Comparison of ENCODE assay signal across 8 cellular contexts in genomic region chr5:134577796-134578577, GRCh38. TPM values are rescaled to one million over a fixed set of nuclear protein-coding genes. Genes with fewer than 3 reads are reported as not detected.
DNase-seq lines count a peak whose midpoint lies in the region; ATAC-seq and TF ChIP-seq lines count a peak whose summit lies in the region.

No MANE protein-coding gene starts in this region.

- 34 to 51% (median 40%) methylated on average over 14 to 17 of the region's 17 CpGs for WGBS in adrenal gland, 4 donors

- no peak overlapping the region for H3K4me3 Mint-ChIP-seq in T-helper 17 cell

- peaks cover 17% of the 10 kb centered on the region for H3K4me1 Mint-ChIP-seq in T-helper 17 cell

- H3K36me3 ChIP-seq in adrenal gland (replicated peaks in 1 of 2): peaks cover 0 to 77% of the 10 kb centered on the region in 2 donors
- peaks cover 64% of the 10 kb centered on the region for H3K36me3 ChIP-seq in right atrium auricular region

- H3K27me3 ChIP-seq in adrenal gland (no peaks in the 10 kb centered on the region), right atrium auricular region (no peaks in the 10 kb centered on the region)

- peak; percentile 81; the same call in 1 of the 2 replicates for TF ChIP-seq CTCF in GM12875 (IDR thresholded peaks at IDR 0.05; ENCODE audit: borderline replicate concordance, insufficient read depth, low read depth, low read length)
- TF ChIP-seq CTCF in adrenal gland (IDR thresholded peaks at IDR 0.05): peak; percentile 78 to 87 (median 85)
- peak; percentile 73 to 88 for TF ChIP-seq CTCF in right atrium auricular region (IDR thresholded peaks at IDR 0.05)
- peak; percentile 94 for TF ChIP-seq CTCF in retinal pigment epithelial cell (conservative IDR thresholded peaks at IDR 0.05; ENCODE audit: low read depth, low read length)

- peaks cover 14 to 50% of the 10 kb centered on the region in 2 donors for H3K4me1 ChIP-seq in adrenal gland (replicated peaks in 1 of 2)
- peaks cover 0 to 48% of the 10 kb centered on the region in 2 donors for H3K4me1 ChIP-seq in right atrium auricular region

- intact Hi-C loops in adrenal gland (cut with DNase I): loop anchor here (5.0 to 10.0 kb wide), 2 partner anchors 46 to 163 kb away; partner anchors contain the start of gene CDKN2AIPNL (in 1 of the 2)

- H3K27ac Mint-ChIP-seq in T-helper 17 cell: peak overlapping the region; percentile 88

- ATAC-seq in T-helper 17 cell: peak; percentile 81
- no peak for ATAC-seq in HG03378 (IDR thresholded peaks at IDR 0.05; ENCODE audit: unreplicated experiment)
- no peak for ATAC-seq in GM21360 (IDR thresholded peaks at IDR 0.05; ENCODE audit: unreplicated experiment)

- peaks cover 4% of the 10 kb centered on the region for H3K36me3 Mint-ChIP-seq in T-helper 17 cell (ENCODE audit: low read depth)

- no peaks in the 10 kb centered on the region for H3K9me3 ChIP-seq in T-helper 17 cell (ENCODE audit: control insufficient read depth, low read length, poor library complexity, severe bottlenecking)
- no peaks in the 10 kb centered on the region for H3K9me3 ChIP-seq in adrenal gland (replicated peaks in 1 of 3)
- no peaks in the 10 kb centered on the region for H3K9me3 ChIP-seq in right atrium auricular region

- H3K27ac ChIP-seq in adrenal gland (peak overlapping the region in 4 of 5 donors; percentile 22 to 91 (median 77)), right atrium auricular region (peak overlapping the region; percentile 21 to 29)

- H3K4me3 ChIP-seq in GM12875 (ENCODE audit: low read depth, low read length) (no peak overlapping the region), adrenal gland (no peak overlapping the region), right atrium auricular region (no peak overlapping the region), retinal pigment epithelial cell (ENCODE audit: low read length) (no peak overlapping the region)

- TF ChIP-seq POLR2A in adrenal gland (IDR thresholded peaks at IDR 0.05): no peak

- DNase-seq in NCI-H1417 treated with DMSO at 0.1 percent for 48 hours (lab: John Stamatoyannopoulos, UW) (peak; percentile 9), T-helper 17 cell (peak; percentile 58 to 75 (median 62)), adrenal gland (peak; percentile 76 to 92 (median 88)), right atrium auricular region (ENCODE audit: low spot score) (peak; percentile 85), retinal pigment epithelial cell (ENCODE audit: low read depth) (no peak)

- H3K27me3 Mint-ChIP-seq in T-helper 17 cell: no peaks in the 10 kb centered on the region

RNA-seq across cellular contexts. Expression of gene JADE2, which starts 52.5 kb away (rescaled TPM):
- 100 to 1,000 TPM; 129 to 138 TPM for total RNA-seq in T-helper 17 cell
- total RNA-seq in adrenal gland: 100 to 1,000 TPM in 1 of 8 donors, 10 to 100 TPM in 7; 60.5 to 180 (median 83.2) TPM
- polyA plus RNA-seq in adrenal gland: 10 to 100 TPM; 10.2 to 25.8 (median 25.7) TPM
- total RNA-seq in right atrium auricular region: 10 to 100 TPM; 37.5 to 47.6 TPM

RNA-seq across cellular contexts. Expression of gene SAR1B, which starts 54.6 kb away (rescaled TPM):
- total RNA-seq in T-helper 17 cell (10 to 100 TPM; 33.7 to 47.5 TPM), adrenal gland (100 to 1,000 TPM in 4 of 8 donors, 10 to 100 TPM in 4; 44.2 to 279 (median 95.5) TPM), right atrium auricular region (10 to 100 TPM; 54.6 to 60.9 TPM)
- 100 to 1,000 TPM in 1 of 3 donors, 10 to 100 TPM in 2; 13.6 to 152 (median 28.0) TPM for polyA plus RNA-seq in adrenal gland
